In the genomic region with DNA sequence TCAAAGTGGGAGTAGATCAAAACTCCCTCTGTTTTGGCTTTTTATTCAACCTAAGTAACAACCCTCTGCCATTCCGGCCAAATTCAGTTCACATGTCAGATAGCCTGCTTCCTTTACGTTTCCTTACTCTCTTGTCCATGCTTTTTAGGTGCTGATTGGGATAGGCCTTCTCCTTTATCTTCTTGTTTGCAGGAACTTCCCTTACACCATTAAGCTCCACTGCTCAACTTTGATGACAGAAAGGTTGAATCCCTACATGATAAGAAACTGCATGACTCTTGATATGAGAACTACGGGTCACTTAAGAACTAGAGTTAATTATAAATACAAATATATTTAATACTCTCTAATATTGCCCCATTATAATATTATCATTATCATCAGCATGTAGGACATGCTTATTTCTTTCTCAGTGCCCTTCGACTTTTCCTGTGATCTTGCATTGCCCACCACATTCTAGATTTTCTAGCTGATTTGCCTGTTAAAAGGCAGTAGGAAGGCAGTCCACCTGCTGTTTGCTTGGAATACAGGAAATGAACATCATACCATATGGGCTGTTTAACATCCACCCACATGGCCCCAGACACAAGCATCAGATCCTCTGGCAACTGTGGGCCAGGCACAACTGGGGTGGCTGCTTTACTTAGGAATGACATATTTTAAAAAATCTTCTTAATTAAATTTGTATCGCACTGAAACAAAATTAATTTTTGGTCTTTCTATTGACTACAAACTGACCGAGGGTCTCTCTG, we compare ENCODE assay signal across 20 cellular contexts. TPM values are rescaled to one million over a fixed set of nuclear protein-coding genes. Genes with fewer than 3 reads are reported as not detected.
DNase-seq lines count a peak whose midpoint lies in the region; ATAC-seq and TF ChIP-seq lines count a peak whose summit lies in the region.
"Had no signal": no experiment of that assay in that cellular context is flagged by ENCODE, and none has a peak within 500 bp of the region (broad histone marks: within the 10 kb centered on the region; RNA-seq: fewer than 3 reads in every experiment).

No MANE protein-coding gene starts in this region.

- no peak for DNase-seq in Caco-2
- DNase-seq in NCI-H146 treated with DMSO at 0.1 percent for 48 hours (lab: John Stamatoyannopoulos, UW; ENCODE audit: unreplicated experiment): peak; percentile 65
- no peak for DNase-seq in MCF 10A (ENCODE audit: unreplicated experiment)
- DNase-seq in progenitor cell of endocrine pancreas (ENCODE audit: low spot score, unreplicated experiment): no peak
- DNase-seq in activated T-cell treated with anti-CD3 and anti-CD28 coated beads, Interleukin-2, amount 50 U/mL, for 48 hours: no peak
- no peak for DNase-seq in iPS-NIHi11 (ENCODE audit: low spot score)
- DNase-seq: activated gamma-delta T cell treated with Interleukin-2 at 50 U/mL for 16 hours; amniotic stem cell; caudate nucleus; DMS153; immature natural killer cell; lower lobe of right lung; NCI-H2227 treated with DMSO at 0.1 percent for 48 hours; stimulated activated CD4-positive, alpha-beta T cell treated with anti-CD3 and anti-CD28 coated beads, Interleukin-2, amount 100 ng/mL, for 48 hours had no signal

- intact Hi-C loops in Caco-2 (cut with micrococcal nuclease; ENCODE audit: unreplicated experiment) (loop anchor here (1.0 kb wide), 1 partner anchor 27 kb away; no protein-coding TSS in a partner anchor), MCF 10A (cut with micrococcal nuclease) (no loop called here)

- peak overlapping the region; percentile 92 for H3K27ac Mint-ChIP-seq in Caco-2 (ENCODE audit: unreplicated experiment)
- H3K27ac Mint-ChIP-seq in MCF 10A (ENCODE audit: low read depth, unreplicated experiment): peak overlapping the region; percentile 73
- H3K27ac Mint-ChIP-seq in progenitor cell of endocrine pancreas: peak overlapping the region; percentile 50
- H3K27ac Mint-ChIP-seq: B cell; immature natural killer cell; T-helper 2 cell treated with Interferon-gamma antibody and Interleukin-4, amounts not matched to agents 5 μg/mL and 100 μg/mL, for 36 hours had no signal

- H3K9me3 Mint-ChIP-seq in Caco-2 (ENCODE audit: unreplicated experiment) (no peaks in the 10 kb centered on the region), MCF 10A (ENCODE audit: unreplicated experiment) (no peaks in the 10 kb centered on the region), progenitor cell of endocrine pancreas (ENCODE audit: low read depth) (no peaks in the 10 kb centered on the region)
- H3K9me3 Mint-ChIP-seq: immature natural killer cell; T-helper 2 cell treated with Interferon-gamma antibody and Interleukin-4, amounts not matched to agents 5 μg/mL and 100 μg/mL, for 36 hours had no signal

- H3K36me3 Mint-ChIP-seq in Caco-2 (ENCODE audit: insufficient read depth, unreplicated experiment) (peaks cover 9% of the 10 kb centered on the region), MCF 10A (ENCODE audit: insufficient read depth, unreplicated experiment) (no peaks in the 10 kb centered on the region), progenitor cell of endocrine pancreas (ENCODE audit: insufficient read depth) (no peaks in the 10 kb centered on the region)
- H3K36me3 Mint-ChIP-seq: immature natural killer cell had no signal

- H3K4me3 ChIP-seq in Caco-2 (ENCODE audit: low read depth, low read length): no peak overlapping the region
- H3K4me3 ChIP-seq: dorsolateral prefrontal cortex, lower lobe of right lung, pancreas, SJSA1 had no signal

- peak overlapping the region; percentile 5 for H3K4me3 Mint-ChIP-seq in Caco-2 (ENCODE audit: unreplicated experiment)
- H3K4me3 Mint-ChIP-seq in MCF 10A (ENCODE audit: unreplicated experiment): no peak overlapping the region
- H3K4me3 Mint-ChIP-seq in progenitor cell of endocrine pancreas (ENCODE audit: low read depth): no peak overlapping the region
- H3K4me3 Mint-ChIP-seq: B cell; immature natural killer cell; T-helper 2 cell treated with Interferon-gamma antibody and Interleukin-4, amounts not matched to agents 5 μg/mL and 100 μg/mL, for 36 hours had no signal

- H3K4me1 Mint-ChIP-seq in Caco-2 (ENCODE audit: low read depth, unreplicated experiment) (peaks cover 46% of the 10 kb centered on the region), MCF 10A (ENCODE audit: insufficient read depth, unreplicated experiment) (peaks cover 9% of the 10 kb centered on the region), progenitor cell of endocrine pancreas (ENCODE audit: low read depth) (peaks cover 16% of the 10 kb centered on the region)
- H3K4me1 Mint-ChIP-seq: immature natural killer cell had no signal

- TF ChIP-seq CTCF in Caco-2 (IDR thresholded peaks at IDR 0.05; ENCODE audit: insufficient read depth in 1 of 2, low read depth in 1 of 2, low read length in 1 of 2, severe bottlenecking in 1 of 2, unreplicated experiment in 1 of 2) (no peak), MCF 10A (IDR thresholded peaks at IDR 0.05; ENCODE audit: unreplicated experiment) (no peak), progenitor cell of endocrine pancreas (IDR thresholded peaks at IDR 0.05; ENCODE audit: unreplicated experiment) (no peak)

- no peak for ATAC-seq in GM18861 (IDR thresholded peaks at IDR 0.05; ENCODE audit: unreplicated experiment)
- ATAC-seq: lower lobe of right lung had no signal

- no peaks in the 10 kb centered on the region for H3K9me3 ChIP-seq in Caco-2
- H3K9me3 ChIP-seq: lower lobe of right lung, pancreas, SJSA1 had no signal

- H3K4me1 ChIP-seq in Caco-2: peaks cover 46% of the 10 kb centered on the region
- H3K4me1 ChIP-seq: lower lobe of right lung, SJSA1 had no signal

- POLR2A ChIA-PET in Caco-2 (lab: Charles Lee) (interaction anchor here (0.8 kb wide), 1 partner anchor 59 kb away, joined by 3 read pairs; a partner anchor contains a TSS), MCF 10A (lab: Yijun Ruan, JAX) (interaction anchor here (0.7 to 1.4 kb wide), 4 partner anchors 28 to 65 kb away, joined by 3 to 5 read pairs (median 4); a partner anchor contains a TSS)

- H3K27me3 ChIP-seq in Caco-2 (replicated peaks; ENCODE audit: control insufficient read depth, insufficient read depth, low read length): no peaks in the 10 kb centered on the region
- H3K27me3 ChIP-seq: dorsolateral prefrontal cortex, pancreas, SJSA1 had no signal

- BruUV-seq in Caco-2 (replicated peaks; lab: Mats Ljungman, UMichigan): no TSS peak
- no TSS peak for BruUV-seq in MCF 10A (replicated peaks; lab: Mats Ljungman, UMichigan)

- H3K27me3 Mint-ChIP-seq in Caco-2 (ENCODE audit: insufficient read depth, unreplicated experiment): no peaks in the 10 kb centered on the region
- H3K27me3 Mint-ChIP-seq in MCF 10A (ENCODE audit: insufficient read depth, unreplicated experiment): no peaks in the 10 kb centered on the region
- H3K27me3 Mint-ChIP-seq in progenitor cell of endocrine pancreas: no peaks in the 10 kb centered on the region

- CTCF ChIA-PET in Caco-2 (lab: Charles Lee) (interaction anchor here (0.8 kb wide), 1 partner anchor 60 kb away, joined by 6 read pairs; a partner anchor contains a TSS), MCF 10A (lab: Yijun Ruan, JAX) (no interaction called here)

- no peaks in the 10 kb centered on the region for H3K36me3 ChIP-seq in Caco-2 (ENCODE audit: control insufficient read depth, insufficient read depth, low read length)
- H3K36me3 ChIP-seq: lower lobe of right lung, pancreas, SJSA1 had no signal

RNA-seq across cellular contexts. Expression of a gene that starts 59.7 kb away (rescaled TPM):
- 113 and 116 TPM in 2 replicates for total RNA-seq in Caco-2 (2022)
- 56.6 and 66.4 TPM in 2 replicates for total RNA-seq in MCF 10A (2022)
- total RNA-seq in progenitor cell of endocrine pancreas: 57.6 TPM in 2 replicates
